In the genomic region with DNA sequence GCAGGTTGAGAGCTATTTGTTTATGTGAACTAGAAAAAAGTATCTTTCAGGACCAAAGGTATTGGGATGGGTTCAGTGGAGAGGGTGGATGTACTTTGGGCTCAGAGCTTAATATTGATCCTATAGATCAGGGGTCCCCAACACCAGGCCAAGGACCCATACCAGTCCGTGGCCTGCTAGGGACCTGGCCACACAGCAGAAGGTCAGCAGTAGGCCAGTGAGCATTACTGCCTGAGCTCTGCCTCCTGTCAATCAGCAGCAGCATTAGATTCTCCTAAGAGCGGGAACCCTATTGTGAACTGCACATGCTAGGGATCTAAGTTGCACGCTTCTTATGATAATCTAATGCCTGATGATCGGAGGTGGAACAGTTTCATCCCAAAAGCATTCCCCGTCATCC, we compare ENCODE assay signal across 21 cellular contexts.
DNase-seq lines count a peak whose midpoint lies in the region; ATAC-seq, FAIRE-seq and TF ChIP-seq lines count a peak whose summit lies in the region.
"Had no signal": no experiment of that assay in that cellular context is flagged by ENCODE, and none has a peak within 500 bp of the region (broad histone marks: within the 10 kb centered on the region; RNA-seq: fewer than 3 reads in every experiment).

No MANE protein-coding gene starts in this region.

- no peaks in the 10 kb centered on the region for H3K9me3 ChIP-seq in GM12878 (replicated peaks; ENCODE audit: control insufficient read depth, insufficient read depth, low read length)
- H3K9me3 ChIP-seq in aorta (ENCODE audit: control insufficient read depth, low read length), result no peaks in the 10 kb centered on the region
- no peaks in the 10 kb centered on the region for H3K9me3 ChIP-seq in tibial artery
- H3K9me3 ChIP-seq: A549; BE2C; BLaER1 treated with 17β-estradiol and CSF1 and Interleukin-3, amounts not matched to agents 10 nM and 100 nM; HAP-1 had no signal

- WGBS in GM12878 (ENCODE audit: insufficient coverage, insufficient replicate concordance, low lambda C conversion rate, missing lambda C conversion rate), result 38% methylated on average over 5 of the region's 5 CpGs
- WGBS in aorta, 2 donors, result 89% methylated on average over 5 of the region's 5 CpGs

- no peaks in the 10 kb centered on the region for H3K79me2 ChIP-seq in GM12878 (ENCODE audit: control insufficient read depth, insufficient read depth, low read length)

- H3K4me1 ChIP-seq in GM12878 (ENCODE audit: control insufficient read depth, insufficient read depth, low read length) (no peaks in the 10 kb centered on the region), aorta (ENCODE audit: control insufficient read depth in 1 of 2, insufficient read depth in 2 of 2, low read length in 2 of 2) (no peaks in the 10 kb centered on the region), tibial artery (no peaks in the 10 kb centered on the region)
- H3K4me1 ChIP-seq: A549; BE2C; BLaER1 treated with 17β-estradiol and CSF1 and Interleukin-3, amounts not matched to agents 10 nM and 100 nM; HAP-1 had no signal

- no peak overlapping the region for H3K4me3 Mint-ChIP-seq in activated CD4-positive, alpha-beta T cell treated with anti-CD3 and anti-CD28 coated beads for 36 hours
- H3K4me3 Mint-ChIP-seq: CD14-positive monocyte; CD4-positive, alpha-beta T cell; CD8-positive, alpha-beta memory T cell had no signal

- no peaks in the 10 kb centered on the region for H3K36me3 Mint-ChIP-seq in activated CD4-positive, alpha-beta T cell treated with anti-CD3 and anti-CD28 coated beads for 36 hours (ENCODE audit: low read depth)
- no peaks in the 10 kb centered on the region for H3K36me3 Mint-ChIP-seq in activated naive CD4-positive, alpha-beta T cell treated with anti-CD3 and anti-CD28 coated beads, Interleukin-2, amount 50 U/mL, for 72 hours
- H3K36me3 Mint-ChIP-seq: CD14-positive monocyte; CD8-positive, alpha-beta memory T cell had no signal

- TF ChIP-seq POLR2A in GM12878 (IDR thresholded peaks at IDR 0.05; ENCODE audit: low read depth, low read length), result no peak

- TF ChIP-seq RAD21 in GM12878 (IDR thresholded peaks at IDR 0.05; ENCODE audit: insufficient read depth, low read depth, low read length), result no peak

- H2AFZ ChIP-seq in GM12878 (ENCODE audit: control insufficient read depth, low read depth, low read length), result no peak overlapping the region

- H4K20me1 ChIP-seq in GM12878 (ENCODE audit: control insufficient read depth, insufficient read depth), result no peaks in the 10 kb centered on the region
- H4K20me1 ChIP-seq: BLaER1 treated with 17β-estradiol and CSF1 and Interleukin-3, amounts not matched to agents 10 nM and 100 nM had no signal

- H3K27me3 ChIP-seq in GM12878 (replicated peaks in 1 of 2; ENCODE audit: control insufficient read depth in 2 of 2, insufficient read depth in 2 of 2, low read length in 1 of 2) (no peaks in the 10 kb centered on the region), aorta (ENCODE audit: control insufficient read depth in 1 of 2, insufficient read depth in 2 of 2, low read length in 1 of 2) (no peaks in the 10 kb centered on the region), tibial artery (no peaks in the 10 kb centered on the region)
- H3K27me3 ChIP-seq: BE2C; BLaER1 treated with 17β-estradiol and CSF1 and Interleukin-3, amounts not matched to agents 10 nM and 100 nM had no signal

- SMC1A ChIA-PET in GM12878 (lab: Charles Lee; ENCODE audit: uncharacterized antibody, unreplicated experiment), result interaction anchor here (1.1 to 1.6 kb wide), 4 partner anchors 11 to 319 kb away, joined by 3 to 12 read pairs (median 4); no protein-coding TSS in a partner anchor

- TF ChIP-seq EP300 in GM12878 (IDR thresholded peaks at IDR 0.05; ENCODE audit: borderline replicate concordance in 1 of 2, control insufficient read depth in 1 of 2, low read depth in 2 of 2, low read length in 2 of 2), result no peak

- in situ Hi-C loops in GM12878 (cut with MboI) (loop anchor here (5.0 kb wide), 1 partner anchor 313 kb away; no protein-coding TSS in a partner anchor), KBM-7 (cut with MboI; ENCODE audit: low pct_unique_long_range_greater_than_20kb, low sequenced_read_pairs) (no loop called here)

- no peak overlapping the region for H3K4me2 ChIP-seq in GM12878 (ENCODE audit: control insufficient read depth, insufficient read depth)
- H3K4me2 ChIP-seq: A549; BLaER1 treated with 17β-estradiol and CSF1 and Interleukin-3, amounts not matched to agents 10 nM and 100 nM had no signal

- no peak overlapping the region for H3K27ac ChIP-seq in GM12878 (ENCODE audit: control insufficient read depth, insufficient read depth)
- H3K27ac ChIP-seq in aorta (ENCODE audit: low read depth in 1 of 2, low read length in 2 of 2), result no peak overlapping the region
- no peak overlapping the region for H3K27ac ChIP-seq in tibial artery
- H3K27ac ChIP-seq: A549; BLaER1 treated with 17β-estradiol and CSF1 and Interleukin-3, amounts not matched to agents 10 nM and 100 nM had no signal

- FAIRE-seq in GM12878 (lab: Jason Lieb, UNC), result no peak
- FAIRE-seq: A549, D721Med, H54 had no signal

- no TSS peak for BruUV-seq in GM12878 (replicated peaks; lab: Mats Ljungman, UMichigan)

- H3K27ac Mint-ChIP-seq in activated CD4-positive, alpha-beta T cell treated with anti-CD3 and anti-CD28 coated beads for 36 hours, result no peak overlapping the region
- no peak overlapping the region for H3K27ac Mint-ChIP-seq in activated naive CD4-positive, alpha-beta T cell treated with anti-CD3 and anti-CD28 coated beads, Interleukin-2, amount 50 U/mL, for 72 hours
- H3K27ac Mint-ChIP-seq: CD4-positive, alpha-beta T cell; CD8-positive, alpha-beta memory T cell had no signal

- no peaks in the 10 kb centered on the region for H3K4me1 Mint-ChIP-seq in activated CD4-positive, alpha-beta T cell treated with anti-CD3 and anti-CD28 coated beads for 36 hours
- H3K4me1 Mint-ChIP-seq: CD8-positive, alpha-beta memory T cell had no signal

- H3K9me3 Mint-ChIP-seq in activated CD4-positive, alpha-beta T cell treated with anti-CD3 and anti-CD28 coated beads for 36 hours (ENCODE audit: low read depth), result no peaks in the 10 kb centered on the region
- no peaks in the 10 kb centered on the region for H3K9me3 Mint-ChIP-seq in activated naive CD4-positive, alpha-beta T cell treated with anti-CD3 and anti-CD28 coated beads, Interleukin-2, amount 50 U/mL, for 72 hours
- H3K9me3 Mint-ChIP-seq: CD14-positive monocyte; CD4-positive, alpha-beta T cell; CD8-positive, alpha-beta memory T cell had no signal

- intact Hi-C loops in activated CD4-positive, alpha-beta T cell treated with anti-CD3 and anti-CD28 coated beads for 36 hours (cut with DNase I, micrococcal nuclease), result loop anchor here (5.0 kb wide), 2 partner anchors 313 to 513 kb away; no protein-coding TSS in a partner anchor
- intact Hi-C loops in GM12878 (cut with micrococcal nuclease; ENCODE audit: unreplicated experiment) (loop anchor here (1.0 to 10.0 kb wide), 2 partner anchors 312 to 511 kb away; no protein-coding TSS in a partner anchor), aorta (cut with DNase I) (no loop called here), tibial artery (cut with DNase I; ENCODE audit: low total_unique reads) (no loop called here)

- POLR2A ChIA-PET in activated CD4-positive, alpha-beta T cell treated with anti-CD3 and anti-CD28 coated beads for 36 hours (lab: Charles Lee), result no interaction called here
- POLR2A ChIA-PET in GM12878 (lab: Charles Lee), result no interaction called here

- DNase-seq in activated CD4-positive, alpha-beta T cell treated with anti-CD3 and anti-CD28 coated beads for 36 hours, result peak; percentile 6
- DNase-seq in activated CD4-positive, alpha-beta T cell treated with anti-CD3 and anti-CD28 coated beads for 48 hours, result no peak
- DNase-seq in activated naive CD4-positive, alpha-beta T cell treated with anti-CD3 and anti-CD28 coated beads, Interleukin-2, amount 50 U/mL, for 72 hours (ENCODE audit: low spot score in 2 of 2), result no peak
- DNase-seq in activated naive CD4-positive, alpha-beta T cell treated with Interleukin-2 at 50 U/mL for 16 hours, result no peak
- DNase-seq in GM12878 (ENCODE audit: low read depth, low spot score) (no peak), aorta (no peak), tibial artery (no peak), KBM-7 (no peak)
- DNase-seq: 8988T; BE2C; CD4-positive, alpha-beta T cell; CD8-positive, alpha-beta memory T cell; DMS79; GDM1; GOT3 had no signal

- H3K4me3 ChIP-seq in GM12878, result no peak overlapping the region
- H3K4me3 ChIP-seq in aorta (ENCODE audit: low read length in 2 of 2), result no peak overlapping the region
- H3K4me3 ChIP-seq in tibial artery, result no peak overlapping the region
- H3K4me3 ChIP-seq: A549; BLaER1 treated with 17β-estradiol and CSF1 and Interleukin-3, amounts not matched to agents 10 nM and 100 nM; HAP-1 had no signal

- no peaks in the 10 kb centered on the region for H3K36me3 ChIP-seq in GM12878 (ENCODE audit: control insufficient read depth in 2 of 2, insufficient read depth in 2 of 2, low read length in 1 of 2)
- H3K36me3 ChIP-seq in aorta (ENCODE audit: control insufficient read depth in 1 of 2, insufficient read depth in 2 of 2, low read length in 1 of 2), result no peaks in the 10 kb centered on the region
- H3K36me3 ChIP-seq in tibial artery, result no peaks in the 10 kb centered on the region
- H3K36me3 ChIP-seq: BE2C; BLaER1 treated with 17β-estradiol and CSF1 and Interleukin-3, amounts not matched to agents 10 nM and 100 nM; HAP-1 had no signal

- no peak for TF ChIP-seq CTCF in GM12878 (IDR thresholded peaks at IDR 0.05 in 2 of 3, conservative IDR thresholded peaks at IDR 0.05 in 1 of 3; ENCODE audit: control insufficient read depth in 2 of 3, extremely low read depth in 1 of 3, insufficient read depth in 1 of 3, low read depth in 3 of 3, low read length in 3 of 3)
- TF ChIP-seq CTCF in tibial artery (IDR thresholded peaks at IDR 0.05), result no peak

- RAD21 ChIA-PET in GM12878 (lab: Charles Lee; ENCODE audit: unreplicated experiment), result interaction anchor here (0.8 to 4.1 kb wide), 2 partner anchors 42 to 311 kb away, joined by 3 to 34 read pairs; no protein-coding TSS in a partner anchor

- H3K27me3 Mint-ChIP-seq in activated CD4-positive, alpha-beta T cell treated with anti-CD3 and anti-CD28 coated beads for 36 hours, result peaks cover 4% of the 10 kb centered on the region

- CTCF ChIA-PET in activated CD4-positive, alpha-beta T cell treated with anti-CD3 and anti-CD28 coated beads for 36 hours (lab: Charles Lee), result interaction anchor here (0.6 to 1.0 kb wide), 3 partner anchors 12 to 1254 kb away, joined by 3 to 4 read pairs (median 3); a partner anchor contains a TSS
- CTCF ChIA-PET in GM12878 (lab: Yijun Ruan, JAX), result interaction anchor here (0.8 to 5.6 kb wide), 11 partner anchors 11 to 985 kb away, joined by 3 to 64 read pairs (median 4); no protein-coding TSS in a partner anchor

- H3K9ac ChIP-seq in GM12878 (ENCODE audit: control insufficient read depth, insufficient read depth, low read length), result no peak overlapping the region
- H3K9ac ChIP-seq: BLaER1 treated with 17β-estradiol and CSF1 and Interleukin-3, amounts not matched to agents 10 nM and 100 nM had no signal

- ATAC-seq in activated CD4-positive, alpha-beta T cell treated with anti-CD3 and anti-CD28 coated beads for 36 hours, result peak; percentile 28
- ATAC-seq in activated naive CD4-positive, alpha-beta T cell treated with anti-CD3 and anti-CD28 coated beads, Interleukin-2, amount 50 U/mL, for 72 hours, result peak; percentile 17 to 54
- peak; percentile 30; the same call in 1 of the 3 replicates for ATAC-seq in GM12878
- ATAC-seq in aorta (ENCODE audit: low FRiP score), result peak; percentile 53

TF ChIP-seq in GM12878, 131 proteins besides CTCF, POLR2A, EP300 and RAD21 (continues in another document):
- TF ChIP-seq MTA2 (IDR thresholded peaks at IDR 0.05; ENCODE audit: low read depth) (no peak), ZSCAN29 (IDR thresholded peaks at IDR 0.05) (no peak)

Comparison
In these comparisons a context has a peak if more than half of its experiments do, and no peak if none do; other contexts are left out.
1. intact Hi-C loops: an anchor here in activated CD4-positive, alpha-beta T cell treated with anti-CD3 and anti-CD28 coated beads for 36 hours (5.0 kb wide) and GM12878 (1.0 to 10.0 kb wide); none called in aorta and tibial artery.